1 cellular context compared by ENCODE assay signal in the genomic region with DNA sequence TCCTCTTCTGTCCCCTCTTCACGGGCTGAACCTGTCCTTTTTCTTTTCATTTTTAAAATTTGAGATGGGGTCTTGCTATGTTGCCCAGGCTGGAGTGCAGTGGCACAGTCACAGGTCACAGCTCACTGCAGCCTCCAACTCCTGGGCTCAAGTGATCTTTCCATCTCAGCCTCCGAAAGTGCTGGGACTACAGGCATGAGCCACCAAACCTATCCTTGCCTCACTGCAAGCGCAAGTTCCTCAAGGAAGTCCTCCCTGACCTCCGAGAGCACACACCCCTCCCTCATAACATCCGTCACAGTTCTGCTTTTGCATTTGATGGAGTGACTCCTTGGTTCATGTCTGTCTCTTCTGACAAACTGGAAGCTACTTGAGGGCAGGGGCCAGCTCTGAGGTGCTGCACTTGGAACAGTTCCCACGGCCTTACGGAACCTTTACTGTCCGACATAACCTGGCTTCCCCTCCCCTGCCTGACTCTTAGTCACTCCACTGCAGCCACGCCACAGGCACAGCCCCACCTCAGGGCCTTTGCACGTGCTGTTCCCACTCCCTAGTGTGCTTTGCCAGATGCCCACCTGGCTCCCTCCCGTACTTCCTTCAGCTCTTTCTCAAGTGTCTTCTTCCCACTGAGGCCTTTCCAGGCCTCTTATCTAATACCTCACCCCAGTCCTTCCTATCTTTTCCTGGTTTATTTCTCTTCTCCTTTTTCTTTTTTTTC.
A peak's percentile ranks its signal among the peaks of the same experiment; 100 is the strongest.
TF ChIP-seq lines count a peak whose summit lies in the region.

No MANE protein-coding gene starts in this region.

TF ChIP-seq in WTC11, 78 proteins besides CTCF, POLR2A, EP300 and RAD21:
- TF ChIP-seq, protein P1, sequence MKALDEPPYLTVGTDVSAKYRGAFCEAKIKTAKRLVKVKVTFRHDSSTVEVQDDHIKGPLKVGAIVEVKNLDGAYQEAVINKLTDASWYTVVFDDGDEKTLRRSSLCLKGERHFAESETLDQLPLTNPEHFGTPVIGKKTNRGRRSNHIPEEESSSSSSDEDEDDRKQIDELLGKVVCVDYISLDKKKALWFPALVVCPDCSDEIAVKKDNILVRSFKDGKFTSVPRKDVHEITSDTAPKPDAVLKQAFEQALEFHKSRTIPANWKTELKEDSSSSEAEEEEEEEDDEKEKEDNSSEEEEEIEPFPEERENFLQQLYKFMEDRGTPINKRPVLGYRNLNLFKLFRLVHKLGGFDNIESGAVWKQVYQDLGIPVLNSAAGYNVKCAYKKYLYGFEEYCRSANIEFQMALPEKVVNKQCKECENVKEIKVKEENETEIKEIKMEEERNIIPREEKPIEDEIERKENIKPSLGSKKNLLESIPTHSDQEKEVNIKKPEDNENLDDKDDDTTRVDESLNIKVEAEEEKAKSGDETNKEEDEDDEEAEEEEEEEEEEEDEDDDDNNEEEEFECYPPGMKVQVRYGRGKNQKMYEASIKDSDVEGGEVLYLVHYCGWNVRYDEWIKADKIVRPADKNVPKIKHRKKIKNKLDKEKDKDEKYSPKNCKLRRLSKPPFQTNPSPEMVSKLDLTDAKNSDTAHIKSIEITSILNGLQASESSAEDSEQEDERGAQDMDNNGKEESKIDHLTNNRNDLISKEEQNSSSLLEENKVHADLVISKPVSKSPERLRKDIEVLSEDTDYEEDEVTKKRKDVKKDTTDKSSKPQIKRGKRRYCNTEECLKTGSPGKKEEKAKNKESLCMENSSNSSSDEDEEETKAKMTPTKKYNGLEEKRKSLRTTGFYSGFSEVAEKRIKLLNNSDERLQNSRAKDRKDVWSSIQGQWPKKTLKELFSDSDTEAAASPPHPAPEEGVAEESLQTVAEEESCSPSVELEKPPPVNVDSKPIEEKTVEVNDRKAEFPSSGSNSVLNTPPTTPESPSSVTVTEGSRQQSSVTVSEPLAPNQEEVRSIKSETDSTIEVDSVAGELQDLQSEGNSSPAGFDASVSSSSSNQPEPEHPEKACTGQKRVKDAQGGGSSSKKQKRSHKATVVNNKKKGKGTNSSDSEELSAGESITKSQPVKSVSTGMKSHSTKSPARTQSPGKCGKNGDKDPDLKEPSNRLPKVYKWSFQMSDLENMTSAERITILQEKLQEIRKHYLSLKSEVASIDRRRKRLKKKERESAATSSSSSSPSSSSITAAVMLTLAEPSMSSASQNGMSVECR (CRISPR knock-in tag; IDR thresholded peaks at IDR 0.05; ENCODE audit: borderline replicate concordance): no peak
- TF ChIP-seq RORB (CRISPR knock-in tag; IDR thresholded peaks at IDR 0.05): no peak
- TF ChIP-seq ZNF317 (CRISPR knock-in tag; IDR thresholded peaks at IDR 0.05; ENCODE audit: borderline replicate concordance, low read depth): no peak
- TF ChIP-seq ZNF121 (CRISPR knock-in tag; IDR thresholded peaks at IDR 0.05): peak; percentile 91
TF ChIP-seq in WTC11: peak in this region for 1.
